ENCODE assay signal across 29 cellular contexts in the genomic region with DNA sequence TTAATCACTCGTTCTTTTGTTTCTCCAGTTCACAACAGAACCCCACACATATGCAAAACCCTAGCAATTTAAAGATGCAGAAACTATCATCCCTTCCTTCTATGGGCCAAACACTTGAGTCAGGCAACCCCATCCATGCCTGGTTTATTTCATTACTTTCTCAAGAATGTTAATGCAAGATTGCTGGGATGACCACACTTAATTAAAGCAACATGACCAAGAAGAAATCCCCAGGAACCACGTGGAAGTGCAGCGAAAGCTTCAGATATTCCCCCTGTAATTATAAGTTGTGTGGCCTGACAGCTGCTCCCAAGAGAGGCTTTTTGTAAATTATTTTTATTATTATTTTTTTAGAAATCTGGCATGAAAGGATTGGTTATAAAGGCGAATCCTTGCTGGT.
DNase-seq lines count a peak whose midpoint lies in the region; ATAC-seq and TF ChIP-seq lines count a peak whose summit lies in the region.
"Had no signal": no experiment of that assay in that cellular context is flagged by ENCODE, and none has a peak within 500 bp of the region (broad histone marks: within the 10 kb centered on the region; RNA-seq: fewer than 3 reads in every experiment).

No MANE protein-coding gene starts in this region.

- in situ Hi-C loops in GM23248 (cut with MboI) (no loop called here), G401 (cut with HindIII; ENCODE audit: low sequenced_read_pairs) (no loop called here)

- no peaks in the 10 kb centered on the region for H3K9me3 Mint-ChIP-seq in immature natural killer cell
- H3K9me3 Mint-ChIP-seq: IgD-negative memory B cell had no signal

- no peak overlapping the region for H3K4me3 ChIP-seq in GM23248
- H3K4me3 ChIP-seq: BLaER1 treated with 17β-estradiol and CSF1 and Interleukin-3, amounts not matched to agents 10 nM and 100 nM; heart right ventricle; thoracic aorta; uterus had no signal

- H2AFZ ChIP-seq in GM23248, result no peak overlapping the region

- 61 to 63% methylated on average over 4 of the region's 4 CpGs for WGBS in GM23248 (ENCODE audit: low coverage in 1 of 2, low lambda C conversion rate in 2 of 2, missing lambda C conversion rate in 2 of 2), 2 experiments

- H3K36me3 Mint-ChIP-seq in immature natural killer cell, result peaks cover 18 to 45% (median 34%) of the 10 kb centered on the region in 3 donors
- H3K36me3 Mint-ChIP-seq: IgD-negative memory B cell had no signal

- no peaks in the 10 kb centered on the region for H3K9me3 ChIP-seq in GM23248 (ENCODE audit: low read depth)
- H3K9me3 ChIP-seq: heart right ventricle, thoracic aorta, uterus had no signal

- no peaks in the 10 kb centered on the region for H3K79me2 ChIP-seq in GM23248 (ENCODE audit: insufficient read depth)

- peak overlapping the region; percentile 29 to 84 (median 57) for H3K27ac Mint-ChIP-seq in immature natural killer cell
- H3K27ac Mint-ChIP-seq: activated CD4-positive, alpha-beta T cell treated with anti-CD3 and anti-CD28 coated beads for 36 hours; progenitor cell of endocrine pancreas had no signal

- no peaks in the 10 kb centered on the region for H3K36me3 ChIP-seq in GM23248 (ENCODE audit: low read depth)
- H3K36me3 ChIP-seq: BLaER1 treated with 17β-estradiol and CSF1 and Interleukin-3, amounts not matched to agents 10 nM and 100 nM; heart right ventricle; thoracic aorta; uterus had no signal

- no peak overlapping the region for H3K27ac ChIP-seq in GM23248
- H3K27ac ChIP-seq: BLaER1 treated with 17β-estradiol and CSF1 and Interleukin-3, amounts not matched to agents 10 nM and 100 nM; heart right ventricle; thoracic aorta; uterus had no signal

- H3K27me3 ChIP-seq in GM23248 (replicated peaks; ENCODE audit: insufficient read depth), result no peaks in the 10 kb centered on the region
- H3K27me3 ChIP-seq: BLaER1 treated with 17β-estradiol and CSF1 and Interleukin-3, amounts not matched to agents 10 nM and 100 nM; heart right ventricle; uterus had no signal

- peaks cover 69 to 90% of the 10 kb centered on the region in 2 donors for H3K4me1 Mint-ChIP-seq in immature natural killer cell

- peak; percentile 91 for ATAC-seq in SK-N-SH treated with all-trans-retinoic acid at 6 μM for 48 hours
- no peak for ATAC-seq in HG02610 (IDR thresholded peaks at IDR 0.05; ENCODE audit: unreplicated experiment)
- ATAC-seq: activated CD4-positive, alpha-beta T cell treated with anti-CD3 and anti-CD28 coated beads for 36 hours; heart right ventricle; sciatic nerve had no signal

- no peak overlapping the region for H3K9ac ChIP-seq in GM23248
- H3K9ac ChIP-seq: BLaER1 treated with 17β-estradiol and CSF1 and Interleukin-3, amounts not matched to agents 10 nM and 100 nM had no signal

- peak overlapping the region in 2 of 5 donors; percentile 35 to 42 for H3K4me3 Mint-ChIP-seq in immature natural killer cell
- H3K4me3 Mint-ChIP-seq: activated CD4-positive, alpha-beta T cell treated with anti-CD3 and anti-CD28 coated beads for 36 hours had no signal

- no peaks in the 10 kb centered on the region for H3F3A ChIP-seq in GM23248 (ENCODE audit: insufficient read depth)

- no peaks in the 10 kb centered on the region for H3K4me1 ChIP-seq in GM23248 (ENCODE audit: insufficient read depth)
- H3K4me1 ChIP-seq: uterus had no signal

- H3K9me2 ChIP-seq in GM23248 (ENCODE audit: insufficient read depth), result no peaks in the 10 kb centered on the region

- H3K27me3 Mint-ChIP-seq in immature natural killer cell (ENCODE audit: low read depth in 3 of 3), result peaks cover 2 to 9% (median 4%) of the 10 kb centered on the region in 3 donors
- H3K27me3 Mint-ChIP-seq: activated CD4-positive, alpha-beta T cell treated with anti-CD3 and anti-CD28 coated beads for 36 hours; progenitor cell of endocrine pancreas had no signal

- no peak overlapping the region for H3K4me2 ChIP-seq in GM23248 (ENCODE audit: unreplicated experiment)

- H4K20me1 ChIP-seq in GM23248 (ENCODE audit: insufficient read depth), result no peaks in the 10 kb centered on the region
- H4K20me1 ChIP-seq: BLaER1 treated with 17β-estradiol and CSF1 and Interleukin-3, amounts not matched to agents 10 nM and 100 nM had no signal

- DNase-seq in AG08395 (ENCODE audit: low spot score) (peak; percentile 74), GM23248 (peak; percentile 46), immature natural killer cell (no peak), NCI-H146 (lab: John Stamatoyannopoulos, UW) (no peak), GM03348 (ENCODE audit: low spot score) (no peak), G401 (ENCODE audit: low spot score) (no peak)
- DNase-seq: activated CD4-positive, alpha-beta T cell treated with anti-CD3 and anti-CD28 coated beads for 36 hours; activated naive CD4-positive, alpha-beta T cell treated with Interleukin-2 at 50 U/mL for 16 hours; COR-L47; DMS53; effector CD8-positive, alpha-beta T cell; erythroblast; foreskin melanocyte; GF-D8; HCEC 1CT; heart right ventricle; mammary epithelial cell; NCI-H1105 treated with DMSO at 0.1 percent for 48 hours; NCI-H2029 treated with DMSO at 0.1 percent for 48 hours; NCI-H226; stimulated activated naive CD4-positive, alpha-beta T cell treated with Interleukin-2 at 50 U/mL for 16 hours; uterus had no signal

TF ChIP-seq in SK-N-SH treated with all-trans-retinoic acid at 6 μM for 48 hours, 23 proteins besides CTCF, POLR2A, EP300 and RAD21 (continues in another document):
- TF ChIP-seq CREB5 (CRISPR knock-in tag; IDR thresholded peaks at IDR 0.05; ENCODE audit: low read depth) (peak; percentile 32; the same call in 1 of the 2 replicates), TSHZ2 (CRISPR knock-in tag; IDR thresholded peaks at IDR 0.05) (no peak), PPARA (CRISPR knock-in tag; IDR thresholded peaks at IDR 0.05; ENCODE audit: borderline replicate concordance) (no peak), CSDC2 (CRISPR knock-in tag; IDR thresholded peaks at IDR 0.05) (no peak), POU6F1 (CRISPR knock-in tag; IDR thresholded peaks at IDR 0.05; ENCODE audit: borderline replicate concordance, low read depth) (no peak)
- TF ChIP-seq, protein P1, sequence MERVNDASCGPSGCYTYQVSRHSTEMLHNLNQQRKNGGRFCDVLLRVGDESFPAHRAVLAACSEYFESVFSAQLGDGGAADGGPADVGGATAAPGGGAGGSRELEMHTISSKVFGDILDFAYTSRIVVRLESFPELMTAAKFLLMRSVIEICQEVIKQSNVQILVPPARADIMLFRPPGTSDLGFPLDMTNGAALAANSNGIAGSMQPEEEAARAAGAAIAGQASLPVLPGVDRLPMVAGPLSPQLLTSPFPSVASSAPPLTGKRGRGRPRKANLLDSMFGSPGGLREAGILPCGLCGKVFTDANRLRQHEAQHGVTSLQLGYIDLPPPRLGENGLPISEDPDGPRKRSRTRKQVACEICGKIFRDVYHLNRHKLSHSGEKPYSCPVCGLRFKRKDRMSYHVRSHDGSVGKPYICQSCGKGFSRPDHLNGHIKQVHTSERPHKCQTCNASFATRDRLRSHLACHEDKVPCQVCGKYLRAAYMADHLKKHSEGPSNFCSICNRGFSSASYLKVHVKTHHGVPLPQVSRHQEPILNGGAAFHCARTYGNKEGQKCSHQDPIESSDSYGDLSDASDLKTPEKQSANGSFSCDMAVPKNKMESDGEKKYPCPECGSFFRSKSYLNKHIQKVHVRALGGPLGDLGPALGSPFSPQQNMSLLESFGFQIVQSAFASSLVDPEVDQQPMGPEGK (CRISPR knock-in tag; IDR thresholded peaks at IDR 0.05; ENCODE audit: borderline replicate concordance), result no peak

Comparison
In these comparisons a context has a peak if more than half of its experiments do, and no peak if none do; other contexts are left out.
1. DNase-seq: peak in AG08395 (single experiment) and GM23248 (single experiment); none in immature natural killer cell (0 of 3), NCI-H146 (single experiment), GM03348 (single experiment) and G401 (single experiment).